19 cellular contexts compared by ENCODE assay signal in the genomic region with DNA sequence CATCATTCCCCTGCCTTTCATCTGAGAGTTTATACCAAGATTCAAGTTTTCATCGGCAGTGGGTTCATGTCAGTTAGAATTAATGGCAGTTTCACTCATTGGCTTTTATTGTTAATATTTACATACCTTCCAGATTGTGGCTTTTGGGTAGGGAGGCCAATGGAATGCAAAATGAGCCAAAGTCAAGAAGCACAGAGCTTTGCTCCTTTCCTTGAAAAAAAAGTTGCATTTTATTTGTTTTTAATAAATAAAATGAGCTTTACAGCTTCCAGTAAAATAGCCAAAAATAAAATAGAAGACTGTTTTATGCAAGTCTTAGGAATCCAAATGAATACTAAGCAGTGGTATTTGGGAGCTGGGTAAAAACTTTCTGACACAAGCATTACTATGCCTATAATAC.
"Had no signal": no experiment of that assay in that cellular context is flagged by ENCODE, and none has a peak within 500 bp of the region (broad histone marks: within the 10 kb centered on the region; RNA-seq: fewer than 3 reads in every experiment).

No MANE protein-coding gene starts in this region.

- H3K27ac ChIP-seq: coronary artery, parathyroid adenoma, transverse colon had no signal

- H3K4me1 ChIP-seq: parathyroid adenoma, transverse colon had no signal

- DNase-seq: activated CD4-positive, alpha-beta T cell treated with anti-CD3 and anti-CD28 coated beads, Interleukin-2, amount 50 U/mL, for 48 hours; activated CD8-positive, alpha-beta memory T cell treated with anti-CD3 and anti-CD28 coated beads, Interleukin-2, amount 10 ng/mL, durations not matched to agents 7 days and 5 days; activated gamma-delta T cell treated with Interleukin-2 at 50 U/mL for 16 hours; activated naive CD8-positive, alpha-beta T cell treated with anti-CD3 and anti-CD28 coated beads for 36 hours; activated T-cell treated with anti-CD3 and anti-CD28 coated beads, Interleukin-2, amount 50 U/mL, for 4 hours; aorta; caudate nucleus; erythroblast; glutamatergic neuron; left colon; naive thymus-derived CD4-positive, alpha-beta T cell; retina; small intestine; stimulated activated naive B cell treated with anti-CD40 and anti-IgM and Interleukin-4, amounts not matched to agents 10 μg/mL and 1 μg/mL and 100 μg/mL, for 72 hours; transverse colon had no signal

- ATAC-seq: activated CD4-positive, CD25-positive, alpha-beta regulatory T cell treated with anti-CD3 and anti-CD28 coated beads, Interleukin-2, amount 50 U/mL, for 24 hours; activated CD8-positive, alpha-beta memory T cell treated with anti-CD3 and anti-CD28 coated beads, Interleukin-2, amount 10 ng/mL, durations not matched to agents 7 days and 5 days; activated T-cell treated with anti-CD3 and anti-CD28 coated beads, Interleukin-2, amount 50 U/mL, for 4 hours; left colon; naive thymus-derived CD4-positive, alpha-beta T cell; stimulated activated naive B cell treated with anti-CD40 and anti-IgM and Interleukin-4, amounts not matched to agents 10 μg/mL and 1 μg/mL and 100 μg/mL, for 72 hours had no signal

- H3K36me3 ChIP-seq: transverse colon had no signal

- H3K79me2 ChIP-seq: parathyroid adenoma had no signal

- H3K9me3 ChIP-seq: transverse colon had no signal

- H3K9ac ChIP-seq: parathyroid adenoma had no signal

- H3K4me3 ChIP-seq: coronary artery, lung, transverse colon had no signal

- H2AFZ ChIP-seq: parathyroid adenoma had no signal

- H3K27me3 ChIP-seq: transverse colon had no signal
